In genomic region chr12:50400638-50401382, GRCh38 we compare ENCODE assay signal across 8 cellular contexts. TPM values are rescaled to one million over a fixed set of nuclear protein-coding genes. Genes with fewer than 3 reads are reported as not detected.
DNase-seq lines count a peak whose midpoint lies in the region; ATAC-seq and TF ChIP-seq lines count a peak whose summit lies in the region.

Gene LARP4, plus strand, starts transcription at chr12:50400885. Its CDS starts 126 bp downstream, at chr12:50401011.

- H4K20me1 ChIP-seq in OCI-LY3 (ENCODE audit: insufficient read depth, low read length): peaks cover 13% of the 10 kb centered on the region

- peaks cover 14% of the 10 kb centered on the region for H3K4me1 ChIP-seq in OCI-LY3 (ENCODE audit: low read length)

- peak; percentile 98 for DNase-seq in Caki2 (ENCODE audit: low read depth)
- DNase-seq in HuH-7 (ENCODE audit: low spot score): peak; percentile 91
- DNase-seq in activated CD8-positive, alpha-beta memory T cell treated with anti-CD3 and anti-CD28 coated beads, Interleukin-2, amount 50 U/mL, for 48 hours: peak; percentile 91
- peak; percentile 91 for DNase-seq in endothelial cell (ENCODE audit: low spot score)
- peak; percentile 76 to 89 for DNase-seq in mesothelial cell of epicardium (ENCODE audit: low spot score in 2 of 2, unreplicated experiment in 2 of 2)
- DNase-seq in stimulated activated CD8-positive, alpha-beta memory T cell treated with anti-CD3 and anti-CD28 coated beads, Interleukin-15, amount 100 ng/mL, for 48 hours (ENCODE audit: low read depth in 2 of 2): peak; percentile 88

- peak within 1 kb of the TSS; percentile 86 for H3K27ac ChIP-seq in OCI-LY3 (ENCODE audit: low read length)

- no peak for TF ChIP-seq CTCF in OCI-LY3 (IDR thresholded peaks at IDR 0.05; ENCODE audit: low read depth, low read length)
- no peak for TF ChIP-seq CTCF in endothelial cell (IDR thresholded peaks at IDR 0.05; ENCODE audit: unreplicated experiment)
- TF ChIP-seq CTCF in mesothelial cell of epicardium (IDR thresholded peaks at IDR 0.05; ENCODE audit: unreplicated experiment): no peak

- H3K36me3 ChIP-seq in OCI-LY3 (replicated peaks; ENCODE audit: low read depth, low read length): peaks cover 2% of the 10 kb centered on the region

- H3K36me3 Mint-ChIP-seq in endothelial cell (ENCODE audit: low read depth, unreplicated experiment) (no peaks in the 10 kb centered on the region), mesothelial cell of epicardium (no peaks in the 10 kb centered on the region)

- H3K27me3 Mint-ChIP-seq in endothelial cell (ENCODE audit: unreplicated experiment) (peaks cover 4% of the 10 kb centered on the region), mesothelial cell of epicardium (ENCODE audit: low read depth) (no peaks in the 10 kb centered on the region)

- peaks cover 27% of the 10 kb centered on the region for H3K4me1 Mint-ChIP-seq in endothelial cell (ENCODE audit: unreplicated experiment)
- peaks cover 26% of the 10 kb centered on the region for H3K4me1 Mint-ChIP-seq in mesothelial cell of epicardium

- peak within 1 kb of the TSS; percentile 97 for H3K27ac Mint-ChIP-seq in endothelial cell (ENCODE audit: unreplicated experiment)
- H3K27ac Mint-ChIP-seq in mesothelial cell of epicardium: peak within 1 kb of the TSS; percentile 99

- peak; percentile 96 for ATAC-seq in GM21447 (IDR thresholded peaks at IDR 0.05; ENCODE audit: unreplicated experiment)

- H3K4me3 Mint-ChIP-seq in endothelial cell (ENCODE audit: unreplicated experiment): peak within 1 kb of the TSS; percentile 99
- peak within 1 kb of the TSS; percentile 98 for H3K4me3 Mint-ChIP-seq in mesothelial cell of epicardium

- H3K27me3 ChIP-seq in OCI-LY3 (ENCODE audit: low read depth, low read length): no peaks in the 10 kb centered on the region

- peak within 1 kb of the TSS; percentile 89 for H2AFZ ChIP-seq in OCI-LY3 (ENCODE audit: low read depth, low read length)

- H3K9me3 Mint-ChIP-seq in endothelial cell (ENCODE audit: unreplicated experiment): no peaks in the 10 kb centered on the region
- H3K9me3 Mint-ChIP-seq in mesothelial cell of epicardium: no peaks in the 10 kb centered on the region

- H3K9ac ChIP-seq in OCI-LY3 (ENCODE audit: low read length): peak within 1 kb of the TSS; percentile 93

- no peaks in the 10 kb centered on the region for H3K9me3 ChIP-seq in OCI-LY3 (ENCODE audit: insufficient read depth, low read length)

- peaks cover 52% of the 10 kb centered on the region for H3K79me2 ChIP-seq in OCI-LY3 (ENCODE audit: low read length)

- in situ Hi-C loops in Caki2 (cut with HindIII; ENCODE audit: low pct_unique_long_range_greater_than_20kb, low sequenced_read_pairs): no loop called here

- peak within 1 kb of the TSS; percentile 94 for H3K4me2 ChIP-seq in OCI-LY3 (ENCODE audit: low read length)

- peak within 1 kb of the TSS; percentile 95 for H3K4me3 ChIP-seq in OCI-LY3 (ENCODE audit: low read length)

RNA-seq across cellular contexts. Expression of gene LARP4, which starts in this region (rescaled TPM):
- total RNA-seq in Caki2 (2014; rRNA removed; shearing (Covaris generic); ENCODE audit: low replicate concordance): 13.0 and 26.5 TPM in 2 replicates
- total RNA-seq in endothelial cell (ENCODE audit: unreplicated experiment) (38.0 TPM), mesothelial cell of epicardium (47.4 to 48.7 TPM (median 48.1 TPM) in 3 replicates)

Comparison
In these comparisons a context has a peak if more than half of its experiments do, and no peak if none do; other contexts are left out.
1. Peak in every context shown above with its lines: DNase-seq, ATAC-seq, H3K4me3 ChIP-seq and H3K27ac ChIP-seq.